In the genomic region with DNA sequence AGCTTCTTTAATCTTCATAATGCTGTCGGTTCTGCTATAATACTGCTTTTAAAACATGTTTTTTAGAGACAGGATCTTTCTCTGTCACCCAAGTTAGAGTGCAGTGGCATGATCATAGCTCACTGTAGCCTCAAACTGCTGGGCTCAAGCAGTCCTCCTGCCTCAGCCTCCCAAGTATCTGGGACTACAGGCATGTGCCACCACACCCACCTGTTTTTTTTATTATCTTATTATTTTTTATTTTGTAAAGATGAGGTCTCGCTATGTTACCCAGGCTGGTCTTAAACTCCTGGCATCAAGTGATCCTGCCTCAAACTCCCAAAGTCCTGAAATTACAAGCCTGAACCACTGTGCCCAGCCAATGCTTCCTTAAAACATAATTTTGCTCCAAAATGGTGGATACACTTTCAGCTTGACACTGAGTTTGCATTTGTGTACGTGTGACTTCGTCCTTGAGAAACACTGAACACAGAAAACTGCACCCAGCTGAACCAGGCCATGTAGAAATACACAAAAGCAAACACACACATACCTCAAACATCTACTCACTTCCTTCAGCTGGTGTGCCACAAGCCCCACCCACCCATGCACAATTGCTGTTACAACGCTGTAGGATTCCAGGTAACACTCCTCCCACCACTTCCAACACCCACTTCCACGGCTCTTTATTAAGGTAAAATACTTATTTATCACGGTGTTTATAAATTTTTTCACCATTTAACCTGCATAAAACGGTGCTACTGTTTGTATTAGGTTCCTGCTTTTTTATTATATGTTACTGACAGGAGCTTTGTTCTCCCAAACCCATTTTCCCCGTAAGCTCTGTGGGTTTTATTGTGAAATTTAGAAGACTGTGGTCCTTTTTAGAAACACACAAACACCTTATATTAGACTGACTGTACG, we compare ENCODE assay signal across 11 cellular contexts.
DNase-seq lines count a peak whose midpoint lies in the region; ATAC-seq lines count a peak whose summit lies in the region.
"Had no signal": no experiment of that assay in that cellular context is flagged by ENCODE, and none has a peak within 500 bp of the region (broad histone marks: within the 10 kb centered on the region; RNA-seq: fewer than 3 reads in every experiment).

No MANE protein-coding gene starts in this region.

- peaks cover 6 to 40% (median 21%) of the 10 kb centered on the region in 3 donors for H3K4me1 Mint-ChIP-seq in T-cell
- H3K4me1 Mint-ChIP-seq: central memory CD8-positive, alpha-beta T cell had no signal

- H3K4me3 Mint-ChIP-seq in T-cell: peak overlapping the region in 1 of 3 donors; percentile 42
- H3K4me3 Mint-ChIP-seq: central memory CD8-positive, alpha-beta T cell; IgD-negative memory B cell had no signal

- peak overlapping the region; percentile 53 for H3K27ac Mint-ChIP-seq in T-cell
- H3K27ac Mint-ChIP-seq: IgD-negative memory B cell had no signal

- DNase-seq in HT-29 (ENCODE audit: low spot score) (peak; percentile 81), T-cell (peak in 7 of 34 experiments; percentile 1 to 21 (median 3)), epithelial cell of prostate (ENCODE audit: low read depth, low spot score) (peak; percentile 79), activated gamma-delta T cell treated with Interleukin-2 at 50 U/mL for 16 hours (no peak), SHP77 treated with DMSO at 0.1 percent for 48 hours (lab: John Stamatoyannopoulos, UW) (no peak)
- peak; percentile 22 for DNase-seq in stimulated activated CD4-positive, alpha-beta T cell treated with anti-CD3 and anti-CD28 coated beads, Interleukin-12 subunit alpha, Interleukin-12 subunit beta, amount 100 ng/mL, for 4 hours
- DNase-seq: left cardiac atrium had no signal

- CTCF ChIA-PET in T-cell (lab: Charles Lee): interaction anchor here in 1 of 2 donors (0.6 kb wide), 1 partner anchor 717 kb away, joined by 3 read pairs; no protein-coding TSS in a partner anchor

- no peaks in the 10 kb centered on the region for H3K36me3 Mint-ChIP-seq in T-cell
- H3K36me3 Mint-ChIP-seq: IgD-negative memory B cell had no signal

- no peaks in the 10 kb centered on the region for H3K9me3 Mint-ChIP-seq in T-cell
- H3K9me3 Mint-ChIP-seq: central memory CD8-positive, alpha-beta T cell; IgD-negative memory B cell had no signal

- POLR2A ChIA-PET in T-cell (lab: Charles Lee): no interaction called here

- H3K27ac ChIP-seq in epithelial cell of prostate: peak overlapping the region; percentile 86

- H3K27me3 Mint-ChIP-seq in T-cell: no peaks in the 10 kb centered on the region
- H3K27me3 Mint-ChIP-seq: IgD-negative memory B cell had no signal

- ATAC-seq in T-cell (replicated peaks in 1 of 4): no peak
- ATAC-seq in activated CD4-positive, CD25-positive, alpha-beta regulatory T cell treated with anti-CD3 and anti-CD28 coated beads, Interleukin-2, amount 50 U/mL, for 24 hours: no peak
- ATAC-seq in HG02938 (IDR thresholded peaks at IDR 0.05; ENCODE audit: unreplicated experiment): no peak
- ATAC-seq: left cardiac atrium had no signal

Comparison
In these comparisons a context has a peak if more than half of its experiments do, and no peak if none do; other contexts are left out.
1. DNase-seq: peak in HT-29 (single experiment), epithelial cell of prostate (single experiment) and stimulated activated CD4-positive, alpha-beta T cell treated with anti-CD3 and anti-CD28 coated beads, Interleukin-12 subunit alpha, Interleukin-12 subunit beta, amount 100 ng/mL, for 4 hours (single experiment); none in activated gamma-delta T cell treated with Interleukin-2 at 50 U/mL for 16 hours (single experiment) and SHP77 treated with DMSO at 0.1 percent for 48 hours (single experiment).